In genomic region chr2:154495455-154495868, GRCh38 we compare ENCODE assay signal across 24 cellular contexts.
A peak's percentile ranks its signal among the peaks of the same experiment; 100 is the strongest.
DNase-seq lines count a peak whose midpoint lies in the region; ATAC-seq, FAIRE-seq and TF ChIP-seq lines count a peak whose summit lies in the region.
"Had no signal": no experiment of that assay in that cellular context is flagged by ENCODE, and none has a peak within 500 bp of the region (broad histone marks: within the 10 kb centered on the region; RNA-seq: fewer than 3 reads in every experiment).

No MANE protein-coding gene starts in this region.

- no peaks in the 10 kb centered on the region for H3K9me3 ChIP-seq in kidney (ENCODE audit: control insufficient read depth in 1 of 2, low read length in 2 of 2)
- H3K9me3 ChIP-seq: A549; BLaER1 treated with 17β-estradiol and CSF1 and Interleukin-3, amounts not matched to agents 10 nM and 100 nM; heart left ventricle; SJCRH30; tibial artery had no signal

- no peaks in the 10 kb centered on the region for H3K36me3 ChIP-seq in kidney (ENCODE audit: control insufficient read depth in 1 of 2, insufficient read depth in 2 of 2, low read length in 2 of 2)
- H3K36me3 ChIP-seq: BLaER1 treated with 17β-estradiol and CSF1 and Interleukin-3, amounts not matched to agents 10 nM and 100 nM; heart left ventricle; SJCRH30; tibial artery; WERI-Rb-1 had no signal

- H3K9ac ChIP-seq in kidney (ENCODE audit: low read length in 2 of 2) = no peak overlapping the region
- H3K9ac ChIP-seq: BLaER1 treated with 17β-estradiol and CSF1 and Interleukin-3, amounts not matched to agents 10 nM and 100 nM had no signal

- H3K36me3 Mint-ChIP-seq in naive thymus-derived CD8-positive, alpha-beta T cell = peaks cover 0 to 4% (median 0%) of the 10 kb centered on the region in 3 donors
- no peaks in the 10 kb centered on the region for H3K36me3 Mint-ChIP-seq in activated CD4-positive, alpha-beta T cell treated with anti-CD3 and anti-CD28 coated beads for 36 hours (ENCODE audit: low read depth)

- intact Hi-C loops in kidney (cut with DNase I) = no loop called here
- intact Hi-C loops in activated CD4-positive, alpha-beta T cell treated with anti-CD3 and anti-CD28 coated beads for 36 hours (cut with DNase I, micrococcal nuclease) = no loop called here

- no peak for TF ChIP-seq CTCF in kidney (IDR thresholded peaks at IDR 0.05; ENCODE audit: borderline replicate concordance, extremely low read depth, insufficient read depth)

- H3K27me3 Mint-ChIP-seq in naive thymus-derived CD8-positive, alpha-beta T cell = peaks cover 0 to 1% (median 0%) of the 10 kb centered on the region in 5 donors
- no peaks in the 10 kb centered on the region for H3K27me3 Mint-ChIP-seq in activated CD4-positive, alpha-beta T cell treated with anti-CD3 and anti-CD28 coated beads for 36 hours
- H3K27me3 Mint-ChIP-seq: activated CD4-positive, alpha-beta memory T cell treated with anti-CD3 and anti-CD28 coated beads, Interleukin-2, amount 10 ng/mL, durations not matched to agents 7 days and 5 days; T-helper 17 cell had no signal

- DNase-seq in kidney (no peak), HEK293T (ENCODE audit: extremely low spot score) (no peak)
- no peak for DNase-seq in naive thymus-derived CD8-positive, alpha-beta T cell
- DNase-seq in activated CD4-positive, alpha-beta T cell treated with anti-CD3 and anti-CD28 coated beads for 36 hours = no peak
- DNase-seq: activated CD4-positive, alpha-beta memory T cell treated with anti-CD3 and anti-CD28 coated beads, Interleukin-2, amount 10 ng/mL, durations not matched to agents 7 days and 5 days; activated naive CD4-positive, alpha-beta T cell treated with anti-CD3 and anti-CD28 coated beads, Interleukin-2, amount 50 U/mL, for 16 hours; activated T-cell treated with anti-CD3 and anti-CD28 coated beads, Interleukin-2, amount 50 U/mL, for 1 hour; heart left ventricle; midbrain; NCI-H1105 treated with DMSO at 0.1 percent for 48 hours; NCI-H748 treated with DMSO at 0.1 percent for 48 hours; PC-9; retina; SJCRH30; stimulated activated naive CD4-positive, alpha-beta T cell treated with Interleukin-2 at 50 U/mL for 16 hours; T-helper 17 cell; tibial artery; WERI-Rb-1 had no signal

- peak; percentile 87 for FAIRE-seq in kidney (lab: Jason Lieb, UNC)
- FAIRE-seq: A549 had no signal

- no peak overlapping the region for H3K4me3 Mint-ChIP-seq in naive thymus-derived CD8-positive, alpha-beta T cell
- no peak overlapping the region for H3K4me3 Mint-ChIP-seq in activated CD4-positive, alpha-beta T cell treated with anti-CD3 and anti-CD28 coated beads for 36 hours
- H3K4me3 Mint-ChIP-seq: activated CD4-positive, alpha-beta memory T cell treated with anti-CD3 and anti-CD28 coated beads, Interleukin-2, amount 10 ng/mL, durations not matched to agents 7 days and 5 days; T-helper 17 cell had no signal

- peak overlapping the region in 1 of 2 donors; percentile 2 for H3K4me3 ChIP-seq in kidney (ENCODE audit: low read length in 2 of 2)
- H3K4me3 ChIP-seq: A549; BLaER1 treated with 17β-estradiol and CSF1 and Interleukin-3, amounts not matched to agents 10 nM and 100 nM; heart left ventricle; PC-9; SJCRH30; tibial artery had no signal

- no peak overlapping the region for H3K27ac Mint-ChIP-seq in naive thymus-derived CD8-positive, alpha-beta T cell
- no peak overlapping the region for H3K27ac Mint-ChIP-seq in activated CD4-positive, alpha-beta T cell treated with anti-CD3 and anti-CD28 coated beads for 36 hours
- H3K27ac Mint-ChIP-seq: activated CD4-positive, alpha-beta memory T cell treated with anti-CD3 and anti-CD28 coated beads, Interleukin-2, amount 10 ng/mL, durations not matched to agents 7 days and 5 days; T-helper 17 cell had no signal

- no peaks in the 10 kb centered on the region for H3K4me1 Mint-ChIP-seq in naive thymus-derived CD8-positive, alpha-beta T cell
- H3K4me1 Mint-ChIP-seq in activated CD4-positive, alpha-beta T cell treated with anti-CD3 and anti-CD28 coated beads for 36 hours = no peaks in the 10 kb centered on the region
- H3K4me1 Mint-ChIP-seq: activated CD4-positive, alpha-beta memory T cell treated with anti-CD3 and anti-CD28 coated beads, Interleukin-2, amount 10 ng/mL, durations not matched to agents 7 days and 5 days; T-helper 17 cell had no signal

- H3K9me3 Mint-ChIP-seq in naive thymus-derived CD8-positive, alpha-beta T cell = peaks cover 0 to 17% (median 1%) of the 10 kb centered on the region in 9 donors
- peaks cover 2% of the 10 kb centered on the region for H3K9me3 Mint-ChIP-seq in activated CD4-positive, alpha-beta T cell treated with anti-CD3 and anti-CD28 coated beads for 36 hours (ENCODE audit: low read depth)

- POLR2A ChIA-PET in naive thymus-derived CD8-positive, alpha-beta T cell (lab: Charles Lee) = no interaction called here
- POLR2A ChIA-PET in activated CD4-positive, alpha-beta T cell treated with anti-CD3 and anti-CD28 coated beads for 36 hours (lab: Charles Lee) = no interaction called here
- POLR2A ChIA-PET in HEK293T (lab: Yijun Ruan, JAX) = no interaction called here

- H3K27ac ChIP-seq in kidney (ENCODE audit: low read depth in 2 of 2, low read length in 2 of 2) = peak overlapping the region; percentile 53 to 78
- H3K27ac ChIP-seq: A549; BLaER1 treated with 17β-estradiol and CSF1 and Interleukin-3, amounts not matched to agents 10 nM and 100 nM; heart left ventricle; PC-9; SJCRH30; tibial artery; WERI-Rb-1 had no signal

- CTCF ChIA-PET in activated CD4-positive, alpha-beta T cell treated with anti-CD3 and anti-CD28 coated beads for 36 hours (lab: Charles Lee) = no interaction called here
- CTCF ChIA-PET in HEK293T (lab: Yijun Ruan, JAX) = no interaction called here

- H3K4me1 ChIP-seq in kidney (ENCODE audit: control insufficient read depth in 1 of 2, insufficient read depth in 1 of 2, low read depth in 1 of 2, low read length in 2 of 2) = peaks cover 2 to 19% of the 10 kb centered on the region in 2 donors
- H3K4me1 ChIP-seq: A549; BLaER1 treated with 17β-estradiol and CSF1 and Interleukin-3, amounts not matched to agents 10 nM and 100 nM; SJCRH30 had no signal

- ATAC-seq in GM18508 (IDR thresholded peaks at IDR 0.05; ENCODE audit: insufficient read depth, unreplicated experiment) = peak; percentile 48
- peak; percentile 64 for ATAC-seq in GM19463 (IDR thresholded peaks at IDR 0.05; ENCODE audit: unreplicated experiment)
- ATAC-seq in HG03175 (IDR thresholded peaks at IDR 0.05; ENCODE audit: unreplicated experiment) = peak; percentile 55
- no peak for ATAC-seq in naive thymus-derived CD8-positive, alpha-beta T cell
- ATAC-seq in HG03469 (IDR thresholded peaks at IDR 0.05; ENCODE audit: unreplicated experiment) = no peak
- no peak for ATAC-seq in activated CD4-positive, alpha-beta T cell treated with anti-CD3 and anti-CD28 coated beads for 36 hours
- ATAC-seq: A549, heart left ventricle, T-helper 17 cell had no signal

TF ChIP-seq in HEK293T, 16 proteins besides CTCF, POLR2A, EP300 and RAD21:
- TF ChIP-seq ARNT (IDR thresholded peaks at IDR 0.05) (no peak), TARDBP (IDR thresholded peaks at IDR 0.05) (no peak), ELF4 (IDR thresholded peaks at IDR 0.05) (no peak), FOXK2 (IDR thresholded peaks at IDR 0.05) (no peak), FOXM1 (IDR thresholded peaks at IDR 0.05; ENCODE audit: borderline replicate concordance) (no peak), L3MBTL2 (conservative IDR thresholded peaks at IDR 0.05) (no peak), CTBP1 (IDR thresholded peaks at IDR 0.05; ENCODE audit: borderline replicate concordance) (no peak), SUZ12 (IDR thresholded peaks at IDR 0.05) (no peak)
- TF ChIP-seq, protein P1, sequence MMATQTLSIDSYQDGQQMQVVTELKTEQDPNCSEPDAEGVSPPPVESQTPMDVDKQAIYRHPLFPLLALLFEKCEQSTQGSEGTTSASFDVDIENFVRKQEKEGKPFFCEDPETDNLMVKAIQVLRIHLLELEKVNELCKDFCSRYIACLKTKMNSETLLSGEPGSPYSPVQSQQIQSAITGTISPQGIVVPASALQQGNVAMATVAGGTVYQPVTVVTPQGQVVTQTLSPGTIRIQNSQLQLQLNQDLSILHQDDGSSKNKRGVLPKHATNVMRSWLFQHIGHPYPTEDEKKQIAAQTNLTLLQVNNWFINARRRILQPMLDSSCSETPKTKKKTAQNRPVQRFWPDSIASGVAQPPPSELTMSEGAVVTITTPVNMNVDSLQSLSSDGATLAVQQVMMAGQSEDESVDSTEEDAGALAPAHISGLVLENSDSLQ (IDR thresholded peaks at IDR 0.05) = no peak

Comparison
In these comparisons a context has a peak if more than half of its experiments do, and no peak if none do; other contexts are left out.
1. ATAC-seq: peak in GM18508 (single experiment), GM19463 (single experiment) and HG03175 (single experiment); none in naive thymus-derived CD8-positive, alpha-beta T cell (0 of 2), HG03469 (single experiment) and activated CD4-positive, alpha-beta T cell treated with anti-CD3 and anti-CD28 coated beads for 36 hours (single experiment).